11 cellular contexts compared by ENCODE assay signal in the genomic region with DNA sequence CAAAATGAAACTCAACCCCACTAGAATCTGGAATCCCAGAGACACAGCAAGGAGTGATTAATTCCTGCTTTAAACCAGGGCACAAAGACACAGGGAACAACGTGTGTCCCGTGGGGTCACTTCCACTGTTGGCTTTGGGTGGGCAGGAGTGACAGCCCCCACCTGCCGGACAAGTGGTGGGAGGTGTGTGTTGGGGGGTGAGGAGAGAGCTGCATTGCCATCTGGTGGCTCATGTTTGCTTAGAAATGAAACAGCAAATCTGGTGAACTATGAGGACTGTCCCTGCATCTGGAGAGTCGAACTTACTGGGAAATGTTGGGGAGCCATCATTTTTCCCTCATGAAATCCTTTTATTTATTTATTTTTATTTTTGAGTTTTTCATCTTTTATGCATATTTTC.
DNase-seq lines count a peak whose midpoint lies in the region; ATAC-seq and TF ChIP-seq lines count a peak whose summit lies in the region.
"Had no signal": no experiment of that assay in that cellular context is flagged by ENCODE, and none has a peak within 500 bp of the region (broad histone marks: within the 10 kb centered on the region; RNA-seq: fewer than 3 reads in every experiment).

No MANE protein-coding gene starts in this region.

- H3K4me1 ChIP-seq in H9 (ENCODE audit: insufficient read depth, low read length) (no peaks in the 10 kb centered on the region; the same call in 1 of the 2 replicates), adrenal gland (replicated peaks in 1 of 2) (peaks cover 0 to 10% of the 10 kb centered on the region in 2 donors)
- H3K4me1 ChIP-seq: body of pancreas had no signal

- no peak for TF ChIP-seq POLR2A in adrenal gland (IDR thresholded peaks at IDR 0.05)

- H3K18ac ChIP-seq in H9 (ENCODE audit: insufficient read length, low read depth, low read length), result no peak overlapping the region

- no peaks in the 10 kb centered on the region for H3K23me2 ChIP-seq in H9 (ENCODE audit: insufficient read length, low read depth, low read length, poor library complexity, severe bottlenecking)

- H3K36me3 Mint-ChIP-seq in H9 (ENCODE audit: insufficient read depth in 1 of 3, low read depth in 3 of 3), result no peaks in the 10 kb centered on the region

- H4K20me1 ChIP-seq in H9 (ENCODE audit: control insufficient read depth, insufficient read depth, insufficient read length), result no peaks in the 10 kb centered on the region

- H3K79me1 ChIP-seq in H9 (ENCODE audit: insufficient read depth, low read depth, low read length, poor library complexity, severe bottlenecking), result no peaks in the 10 kb centered on the region

- DNase-seq in AG09319 (ENCODE audit: extremely low read depth, low read depth) (no peak), H9 (no peak), adrenal gland (no peak), iPS-NIHi7 (ENCODE audit: extremely low spot score) (peak; percentile 53), NCI-H1048 (lab: John Stamatoyannopoulos, UW) (no peak), omental fat pad (ENCODE audit: low spot score) (no peak)
- DNase-seq: body of pancreas, left colon had no signal

- H3K14ac ChIP-seq in H9 (ENCODE audit: insufficient read depth, low read length), result no peak overlapping the region

- H3K27ac Mint-ChIP-seq in H9, result peak overlapping the region in 1 of 3 experiments; percentile 59; a peak in 2 of 7 replicates

- no peak overlapping the region for H4K8ac ChIP-seq in H9 (replicated peaks; ENCODE audit: insufficient read length, low read depth, low read length)

- H3K23ac ChIP-seq in H9 (ENCODE audit: insufficient read length, low read depth, low read length), result no peak overlapping the region

- no peak overlapping the region for H3K27ac ChIP-seq in H9 (ENCODE audit: insufficient read length, low read depth, low read length)
- no peak overlapping the region for H3K27ac ChIP-seq in adrenal gland
- H3K27ac ChIP-seq: body of pancreas, tibial nerve had no signal

- no peak overlapping the region for H3K4me3 Mint-ChIP-seq in H9

- ATAC-seq in GM19023 (IDR thresholded peaks at IDR 0.05; ENCODE audit: unreplicated experiment) (no peak), omental fat pad (ENCODE audit: low FRiP score) (no peak), HG03139 (IDR thresholded peaks at IDR 0.05; ENCODE audit: unreplicated experiment) (no peak)
- ATAC-seq: body of pancreas, left colon had no signal

- TF ChIP-seq CTCF in AG09319 (IDR thresholded peaks at IDR 0.05; ENCODE audit: low read depth, low read length), result peak; percentile 26
- peak; percentile 49 for TF ChIP-seq CTCF in H9 (conservative IDR thresholded peaks at IDR 0.05)
- peak in 5 of 6 experiments; percentile 6 to 36 (median 25) for TF ChIP-seq CTCF in adrenal gland (IDR thresholded peaks at IDR 0.05)
- TF ChIP-seq CTCF in omental fat pad (IDR thresholded peaks at IDR 0.05), result no peak

- H3K36me3 ChIP-seq in adrenal gland (replicated peaks in 1 of 2), result no peaks in the 10 kb centered on the region
- H3K36me3 ChIP-seq: tibial nerve had no signal

- no peaks in the 10 kb centered on the region for H3K9me3 Mint-ChIP-seq in H9

- H3K56ac ChIP-seq in H9 (ENCODE audit: insufficient read length, low read depth, low read length), result no peak overlapping the region

- no peak overlapping the region for H2BK20ac ChIP-seq in H9 (ENCODE audit: low read depth, low read length, poor library complexity, severe bottlenecking)

- H3K9me3 ChIP-seq in H9 (ENCODE audit: control insufficient read depth, low read depth, low read length) (no peaks in the 10 kb centered on the region), adrenal gland (replicated peaks in 1 of 3) (no peaks in the 10 kb centered on the region)
- H3K9me3 ChIP-seq: body of pancreas, tibial nerve had no signal

- no peak overlapping the region for H2BK5ac ChIP-seq in H9 (ENCODE audit: insufficient read length, low read length)

- H3K4me1 Mint-ChIP-seq in H9, result peaks cover 16 to 21% of the 10 kb centered on the region in 2 experiments

- intact Hi-C loops in adrenal gland (cut with DNase I), result no loop called here

- H3K27me3 ChIP-seq in H9 (ENCODE audit: insufficient read depth, low read length), result no peaks in the 10 kb centered on the region
- no peaks in the 10 kb centered on the region for H3K27me3 ChIP-seq in adrenal gland
- H3K27me3 ChIP-seq: body of pancreas, tibial nerve had no signal

- H3K4me3 ChIP-seq in adrenal gland, result no peak overlapping the region
- H3K4me3 ChIP-seq: body of pancreas, tibial nerve had no signal

- H2BK12ac ChIP-seq in H9 (ENCODE audit: insufficient read length, low read depth, low read length), result no peak overlapping the region

- no peak overlapping the region for H3K4ac ChIP-seq in H9 (ENCODE audit: low read depth, low read length)

- H2AFZ ChIP-seq in H9 (ENCODE audit: low read length), result no peak overlapping the region

- no peaks in the 10 kb centered on the region for H3K79me2 ChIP-seq in H9 (ENCODE audit: insufficient read depth, low read length)

- H3K27me3 Mint-ChIP-seq in H9 (ENCODE audit: low read depth), result peaks cover 2% of the 10 kb centered on the region

- no peak overlapping the region for H4K5ac ChIP-seq in H9 (ENCODE audit: insufficient read length, low read depth, low read length)

- no peak overlapping the region for H3T11ph ChIP-seq in H9 (ENCODE audit: low read length)

- no peak overlapping the region for H2BK120ac ChIP-seq in H9 (ENCODE audit: low read depth, low read length, poor library complexity, severe bottlenecking)

- H3K9ac ChIP-seq in H9 (ENCODE audit: extremely low read depth, insufficient read length, low read length), result no peak overlapping the region

- H4K91ac ChIP-seq in H9 (ENCODE audit: insufficient read length, low read depth, low read length), result no peak overlapping the region

- no peak overlapping the region for H2BK15ac ChIP-seq in H9 (ENCODE audit: low read depth, low read length)

- no CpG with 5 or more reads among the region's 4 CpGs for WGBS in H9 (ENCODE audit: extremely low coverage, insufficient read length, low lambda C conversion rate)
- WGBS in adrenal gland, 4 donors, result 17 to 22% (median 20%) methylated on average over 4 of the region's 4 CpGs

- no peak overlapping the region for H2AK5ac ChIP-seq in H9 (ENCODE audit: insufficient read length, low read length)

- no peak overlapping the region for H3K4me2 ChIP-seq in H9 (ENCODE audit: insufficient read depth, insufficient read length, low read length)

Comparison
In these comparisons a context has a peak if more than half of its experiments do, and no peak if none do; other contexts are left out.
1. CTCF ChIP-seq: peak in AG09319 (single experiment), H9 (single experiment) and adrenal gland (5 of 6); none in omental fat pad (0 of 3).